In the genomic region with DNA sequence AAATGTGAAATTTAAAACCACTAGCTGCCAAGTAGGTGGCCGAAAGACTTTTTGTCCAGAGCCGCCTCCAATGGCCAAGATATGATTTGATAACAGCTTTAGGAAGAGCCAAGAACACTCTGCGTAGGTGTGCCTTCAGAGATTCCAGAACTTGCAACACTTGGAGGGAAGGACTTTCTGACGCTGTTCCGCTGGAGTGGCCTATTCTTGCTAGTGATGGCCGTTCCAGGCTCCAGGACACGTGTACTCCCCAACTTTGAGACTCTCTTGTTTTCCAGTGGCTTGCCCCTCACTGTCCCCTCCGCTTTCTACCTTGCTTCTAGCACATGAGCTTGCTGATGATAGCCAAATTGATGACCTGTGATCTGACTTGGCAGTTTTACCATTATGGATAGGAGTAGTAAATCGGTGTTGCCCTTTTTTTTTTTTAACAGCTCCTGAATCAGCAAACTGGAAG, we compare ENCODE assay signal across 8 cellular contexts. TPM values are rescaled to one million over a fixed set of nuclear protein-coding genes. Genes with fewer than 3 reads are reported as not detected.
DNase-seq lines count a peak whose midpoint lies in the region; ATAC-seq and TF ChIP-seq lines count a peak whose summit lies in the region.

No MANE protein-coding gene starts in this region.

- H3K4me3 Mint-ChIP-seq in CD4-positive, alpha-beta memory T cell: peak overlapping the region; percentile 84 to 94 (median 90)
- H3K4me3 Mint-ChIP-seq in activated B cell treated with CpG ODN at 0.5 μM for 24 hours (peak overlapping the region; percentile 92), natural killer cell (peak overlapping the region; percentile 84)

- H3K4me3 ChIP-seq in CD4-positive, alpha-beta memory T cell (ENCODE audit: low read length in 2 of 2): peak overlapping the region; percentile 81 to 84
- peak overlapping the region; percentile 88 for H3K4me3 ChIP-seq in HUES48 (ENCODE audit: low read depth, low read length)

- H3K36me3 Mint-ChIP-seq in CD4-positive, alpha-beta memory T cell: peaks cover 30 to 48% of the 10 kb centered on the region in 2 donors
- H3K36me3 Mint-ChIP-seq in activated B cell treated with CpG ODN at 0.5 μM for 24 hours (ENCODE audit: low read depth) (peaks cover 33% of the 10 kb centered on the region), natural killer cell (peaks cover 17% of the 10 kb centered on the region)

- intact Hi-C loops in CD4-positive, alpha-beta memory T cell (cut with micrococcal nuclease): loop anchor here (5.0 to 10.0 kb wide), 2 partner anchors 544 to 1517 kb away; partner anchors contain the start of genes CACYBP and RC3H1
- intact Hi-C loops in activated B cell treated with CpG ODN at 0.5 μM for 24 hours (cut with micrococcal nuclease): loop anchor here (5.0 kb wide), 2 partner anchors 946 to 1544 kb away; partner anchors contain the start of genes MRPS14 and SUCO
- intact Hi-C loops in natural killer cell (cut with micrococcal nuclease): loop anchor here (5.0 kb wide), 2 partner anchors 46 to 946 kb away; partner anchors contain the start of gene SUCO

- H3K36me3 ChIP-seq in CD4-positive, alpha-beta memory T cell (ENCODE audit: insufficient read depth, low read length): peaks cover 18% of the 10 kb centered on the region
- peaks cover 48% of the 10 kb centered on the region for H3K36me3 ChIP-seq in HUES48 (ENCODE audit: control insufficient read depth, insufficient read depth, low read length)

- H3K27ac ChIP-seq in CD4-positive, alpha-beta memory T cell (ENCODE audit: low read depth, low read length): peak overlapping the region; percentile 89
- H3K27ac ChIP-seq in HUES48 (ENCODE audit: low read depth, low read length): peak overlapping the region; percentile 87

- no peaks in the 10 kb centered on the region for H3K27me3 ChIP-seq in CD4-positive, alpha-beta memory T cell (ENCODE audit: insufficient read depth, low read length)
- no peaks in the 10 kb centered on the region for H3K27me3 ChIP-seq in HUES48 (ENCODE audit: control insufficient read depth, insufficient read depth, low read length)

- H3K9ac ChIP-seq in HUES48 (ENCODE audit: low read depth, low read length): peak overlapping the region; percentile 91

- no peaks in the 10 kb centered on the region for H3K9me3 Mint-ChIP-seq in CD4-positive, alpha-beta memory T cell
- H3K9me3 Mint-ChIP-seq in activated B cell treated with CpG ODN at 0.5 μM for 24 hours (no peaks in the 10 kb centered on the region), natural killer cell (no peaks in the 10 kb centered on the region)

- no peaks in the 10 kb centered on the region for H3K9me3 ChIP-seq in CD4-positive, alpha-beta memory T cell (ENCODE audit: control insufficient read depth in 1 of 2, low read length in 2 of 2)
- no peaks in the 10 kb centered on the region for H3K9me3 ChIP-seq in HUES48 (ENCODE audit: control insufficient read depth, insufficient read depth, low read length)

- no peaks in the 10 kb centered on the region for H3K27me3 Mint-ChIP-seq in CD4-positive, alpha-beta memory T cell
- H3K27me3 Mint-ChIP-seq in activated B cell treated with CpG ODN at 0.5 μM for 24 hours: no peaks in the 10 kb centered on the region
- H3K27me3 Mint-ChIP-seq in natural killer cell (ENCODE audit: low read depth in 2 of 2): no peaks in the 10 kb centered on the region

- H3K27ac Mint-ChIP-seq in CD4-positive, alpha-beta memory T cell: peak overlapping the region; percentile 64 to 91 (median 84)
- H3K27ac Mint-ChIP-seq in activated B cell treated with CpG ODN at 0.5 μM for 24 hours: peak overlapping the region; percentile 87
- H3K27ac Mint-ChIP-seq in natural killer cell: peak overlapping the region; percentile 90 to 98

- H3K4me1 ChIP-seq in CD4-positive, alpha-beta memory T cell (ENCODE audit: insufficient read depth, low read length): peaks cover 60% of the 10 kb centered on the region
- H3K4me1 ChIP-seq in HUES48 (ENCODE audit: control insufficient read depth, insufficient read depth, low read length): peaks cover 29% of the 10 kb centered on the region

- no peak for TF ChIP-seq CTCF in activated B cell treated with CpG ODN at 0.5 μM for 24 hours (IDR thresholded peaks at IDR 0.05)
- no peak for TF ChIP-seq CTCF in natural killer cell (IDR thresholded peaks at IDR 0.05)

- ATAC-seq in activated B cell treated with CpG ODN at 0.5 μM for 24 hours (ENCODE audit: low read depth): no peak
- no peak for ATAC-seq in natural killer cell
- ATAC-seq in HG02885 (IDR thresholded peaks at IDR 0.05; ENCODE audit: poor library complexity, unreplicated experiment): no peak
- no peak for ATAC-seq in GM19023 (IDR thresholded peaks at IDR 0.05; ENCODE audit: unreplicated experiment)

- no peak for DNase-seq in CD4-positive, alpha-beta memory T cell
- DNase-seq in activated B cell treated with CpG ODN at 0.5 μM for 24 hours (no peak), fibroblast of the conjunctiva (ENCODE audit: low read depth) (peak; percentile 51), natural killer cell (no peak)
- no peak for DNase-seq in activated CD4-positive, CD25-positive, alpha-beta regulatory T cell (lab: John Stamatoyannopoulos, UW)

- H3K4me1 Mint-ChIP-seq in CD4-positive, alpha-beta memory T cell: peaks cover 35 to 67% (median 55%) of the 10 kb centered on the region in 4 donors
- H3K4me1 Mint-ChIP-seq in activated B cell treated with CpG ODN at 0.5 μM for 24 hours: peaks cover 40% of the 10 kb centered on the region
- H3K4me1 Mint-ChIP-seq in natural killer cell: peaks cover 51 to 70% of the 10 kb centered on the region in 2 donors

- POLR2A ChIA-PET in CD4-positive, alpha-beta memory T cell (lab: Charles Lee; ENCODE audit: partially characterized antibody): interaction anchor here (0.7 to 4.2 kb wide), 14 partner anchors 9 to 1521 kb away, joined by 3 to 49 read pairs (median 5); partner anchors contain the start of genes CENPL, DARS2, GAS5 and KLHL20
- POLR2A ChIA-PET in activated B cell treated with CpG ODN at 0.5 μM for 24 hours (lab: Charles Lee): interaction anchor here (0.6 to 3.1 kb wide), 11 partner anchors 48 to 946 kb away, joined by 4 to 25 read pairs (median 10); partner anchors contain the start of genes CENPL, DARS2, GAS5 and KLHL20

- CTCF ChIA-PET in CD4-positive, alpha-beta memory T cell (lab: Charles Lee; ENCODE audit: partially characterized antibody): interaction anchor here (1.5 to 4.8 kb wide), 3 partner anchors 18 to 237 kb away, joined by 3 to 41 read pairs (median 8); partner anchors contain the start of gene KLHL20
- CTCF ChIA-PET in activated B cell treated with CpG ODN at 0.5 μM for 24 hours (lab: Charles Lee): interaction anchor here (1.2 to 3.5 kb wide), 3 partner anchors 47 to 733 kb away, joined by 4 to 28 read pairs (median 4); no protein-coding TSS in a partner anchor

RNA-seq across cellular contexts. Expression of gene PRDX6, which starts 1.0 kb away (rescaled TPM):
- 10 to 100 TPM; 69.9 to 74.8 TPM for total RNA-seq in CD4-positive, alpha-beta memory T cell
- polyA plus RNA-seq in CD4-positive, alpha-beta memory T cell: 100 to 1,000 TPM in 1 of 2 donors, 10 to 100 TPM in 1; 88.5 to 112 TPM
- total RNA-seq in activated B cell treated with CpG ODN at 0.5 μM for 24 hours: 125 and 129 TPM in 2 replicates
- 10 to 100 TPM; 95.2 to 99.9 (median 99.9) TPM for total RNA-seq in natural killer cell
